Comparison of ENCODE assay signal across 8 cellular contexts in genomic region chr10:89644967-89645741, GRCh38. TPM values are rescaled to one million over a fixed set of nuclear protein-coding genes. Genes with fewer than 3 reads are reported as not detected.
DNase-seq lines count a peak whose midpoint lies in the region; ATAC-seq and TF ChIP-seq lines count a peak whose summit lies in the region.

Gene PANK1 (minus strand): TSS chr10:89645242. CDS start chr10:89644891, 351 bp downstream.

- peak within 1 kb of the TSS; percentile 94 for H3K4me3 ChIP-seq in kidney epithelial cell (ENCODE audit: low read depth, low read length)

- peak; percentile 86 for DNase-seq in AG08396 (ENCODE audit: low spot score)
- DNase-seq in NCI-H2171 (lab: John Stamatoyannopoulos, UW) = peak; percentile 46
- peak; percentile 85 for DNase-seq in cerebellar cortex (ENCODE audit: low spot score)
- DNase-seq in kidney epithelial cell (ENCODE audit: low read depth) = no peak
- peak; percentile 87 for DNase-seq in stimulated activated CD4-positive, alpha-beta T cell treated with anti-CD3 and anti-CD28 coated beads, Interleukin-15, amount 100 ng/mL, for 24 hours

- no peak for TF ChIP-seq CTCF in kidney epithelial cell (IDR thresholded peaks at IDR 0.05; ENCODE audit: insufficient read depth, low read length, poor library complexity, severe bottlenecking)

- H3K27me3 ChIP-seq in kidney epithelial cell (ENCODE audit: control insufficient read depth, insufficient read depth, low read length) = no peaks in the 10 kb centered on the region

- no peaks in the 10 kb centered on the region for H3K36me3 ChIP-seq in kidney epithelial cell (ENCODE audit: control insufficient read depth, insufficient read depth, low read length)

- ATAC-seq in GM18868 (IDR thresholded peaks at IDR 0.05; ENCODE audit: unreplicated experiment) (peak; percentile 41), HG03095 (IDR thresholded peaks at IDR 0.05; ENCODE audit: unreplicated experiment) (peak; percentile 38)
- ATAC-seq in activated CD4-positive, CD25-positive, alpha-beta regulatory T cell treated with anti-CD3 and anti-CD28 coated beads, Interleukin-2, amount 50 U/mL, for 24 hours = peak; percentile 54 to 67

RNA-seq across cellular contexts. Expression of gene PANK1, which starts in this region (rescaled TPM):
- 3.8 and 4.7 TPM in 2 replicates for total RNA-seq in kidney epithelial cell
